Comparison of ENCODE assay signal across 8 cellular contexts in genomic region chr15:99059010-99059981, GRCh38. TPM values are rescaled to one million over a fixed set of nuclear protein-coding genes. Genes with fewer than 3 reads are reported as not detected.
DNase-seq lines count a peak whose midpoint lies in the region; ATAC-seq and TF ChIP-seq lines count a peak whose summit lies in the region.

No MANE protein-coding gene starts in this region.

- peak overlapping the region; percentile 83 for H3K4me3 Mint-ChIP-seq in nephron progenitor cell

- peaks cover 18% of the 10 kb centered on the region for H3K4me1 Mint-ChIP-seq in nephron progenitor cell

- H3K27ac Mint-ChIP-seq in nephron progenitor cell = peak overlapping the region; percentile 54

- peak; percentile 88 for ATAC-seq in GM19025 (IDR thresholded peaks at IDR 0.05; ENCODE audit: low read depth, unreplicated experiment)
- ATAC-seq in HG03354 (IDR thresholded peaks at IDR 0.05; ENCODE audit: poor library complexity, severe bottlenecking, unreplicated experiment) = peak; percentile 85

- DNase-seq in Ammon's horn (ENCODE audit: low spot score) (peak; percentile 53), foreskin melanocyte (peak; percentile 92), nephron progenitor cell (peak; percentile 80)
- peak; percentile 42 for DNase-seq in activated naive CD4-positive, alpha-beta T cell treated with Interleukin-2 at 50 U/mL for 16 hours

- no peaks in the 10 kb centered on the region for H3K9me3 Mint-ChIP-seq in nephron progenitor cell

- TF ChIP-seq CTCF in nephron progenitor cell (IDR thresholded peaks at IDR 0.05) = peak; percentile 52

- peak overlapping the region; percentile 64 for H3K27ac ChIP-seq in temporal lobe (ENCODE audit: low read depth, low read length)

- no peaks in the 10 kb centered on the region for H3K36me3 Mint-ChIP-seq in nephron progenitor cell (ENCODE audit: low read depth)

- peaks cover 31% of the 10 kb centered on the region for H3K27me3 Mint-ChIP-seq in nephron progenitor cell (ENCODE audit: low read depth, poor library complexity)

TF ChIP-seq in PFSK-1, 5 proteins besides CTCF, POLR2A, EP300 and RAD21:
- TF ChIP-seq FOXP2 (optimal IDR thresholded peaks at IDR 0.05; ENCODE audit: borderline replicate concordance, extremely low read depth, extremely low read length, insufficient read depth) (peak; percentile 66), TAF1 (IDR thresholded peaks at IDR 0.05; ENCODE audit: borderline replicate concordance, insufficient read depth, low read length) (no peak)
- TF ChIP-seq, protein P1, sequence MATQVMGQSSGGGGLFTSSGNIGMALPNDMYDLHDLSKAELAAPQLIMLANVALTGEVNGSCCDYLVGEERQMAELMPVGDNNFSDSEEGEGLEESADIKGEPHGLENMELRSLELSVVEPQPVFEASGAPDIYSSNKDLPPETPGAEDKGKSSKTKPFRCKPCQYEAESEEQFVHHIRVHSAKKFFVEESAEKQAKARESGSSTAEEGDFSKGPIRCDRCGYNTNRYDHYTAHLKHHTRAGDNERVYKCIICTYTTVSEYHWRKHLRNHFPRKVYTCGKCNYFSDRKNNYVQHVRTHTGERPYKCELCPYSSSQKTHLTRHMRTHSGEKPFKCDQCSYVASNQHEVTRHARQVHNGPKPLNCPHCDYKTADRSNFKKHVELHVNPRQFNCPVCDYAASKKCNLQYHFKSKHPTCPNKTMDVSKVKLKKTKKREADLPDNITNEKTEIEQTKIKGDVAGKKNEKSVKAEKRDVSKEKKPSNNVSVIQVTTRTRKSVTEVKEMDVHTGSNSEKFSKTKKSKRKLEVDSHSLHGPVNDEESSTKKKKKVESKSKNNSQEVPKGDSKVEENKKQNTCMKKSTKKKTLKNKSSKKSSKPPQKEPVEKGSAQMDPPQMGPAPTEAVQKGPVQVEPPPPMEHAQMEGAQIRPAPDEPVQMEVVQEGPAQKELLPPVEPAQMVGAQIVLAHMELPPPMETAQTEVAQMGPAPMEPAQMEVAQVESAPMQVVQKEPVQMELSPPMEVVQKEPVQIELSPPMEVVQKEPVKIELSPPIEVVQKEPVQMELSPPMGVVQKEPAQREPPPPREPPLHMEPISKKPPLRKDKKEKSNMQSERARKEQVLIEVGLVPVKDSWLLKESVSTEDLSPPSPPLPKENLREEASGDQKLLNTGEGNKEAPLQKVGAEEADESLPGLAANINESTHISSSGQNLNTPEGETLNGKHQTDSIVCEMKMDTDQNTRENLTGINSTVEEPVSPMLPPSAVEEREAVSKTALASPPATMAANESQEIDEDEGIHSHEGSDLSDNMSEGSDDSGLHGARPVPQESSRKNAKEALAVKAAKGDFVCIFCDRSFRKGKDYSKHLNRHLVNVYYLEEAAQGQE (IDR thresholded peaks at IDR 0.05; ENCODE audit: insufficient read depth in 1 of 2, low read depth in 2 of 2, low read length in 2 of 2) = no peak
TF ChIP-seq in PFSK-1: peak in this region for 1.

RNA-seq across cellular contexts. Expression of gene SYNM, which starts 45.6 kb away (rescaled TPM):
- polyA plus RNA-seq in PFSK-1 (2012; ENCODE audit: insufficient read length, low read depth) = 18.3 TPM
- total RNA-seq in temporal lobe = 14.0 TPM

RNA-seq across cellular contexts. Expression of gene PGPEP1L, which starts 51.7 kb away (rescaled TPM):
- polyA plus RNA-seq in PFSK-1 (2012; ENCODE audit: insufficient read length, low read depth) = not detected
- not detected for total RNA-seq in temporal lobe

Comparison
In these comparisons a context has a peak if more than half of its experiments do, and no peak if none do; other contexts are left out.
1. Peak in every context shown above with its lines: DNase-seq, ATAC-seq and H3K27ac ChIP-seq.
2. DNase-seq: peak in every context shown above with its lines; median percentile 92 in foreskin melanocyte; 80 in nephron progenitor cell; 53 in Ammon's horn; 42 in activated naive CD4-positive, alpha-beta T cell treated with Interleukin-2 at 50 U/mL for 16 hours.